Comparison of ENCODE assay signal across 8 cellular contexts in the genomic region with DNA sequence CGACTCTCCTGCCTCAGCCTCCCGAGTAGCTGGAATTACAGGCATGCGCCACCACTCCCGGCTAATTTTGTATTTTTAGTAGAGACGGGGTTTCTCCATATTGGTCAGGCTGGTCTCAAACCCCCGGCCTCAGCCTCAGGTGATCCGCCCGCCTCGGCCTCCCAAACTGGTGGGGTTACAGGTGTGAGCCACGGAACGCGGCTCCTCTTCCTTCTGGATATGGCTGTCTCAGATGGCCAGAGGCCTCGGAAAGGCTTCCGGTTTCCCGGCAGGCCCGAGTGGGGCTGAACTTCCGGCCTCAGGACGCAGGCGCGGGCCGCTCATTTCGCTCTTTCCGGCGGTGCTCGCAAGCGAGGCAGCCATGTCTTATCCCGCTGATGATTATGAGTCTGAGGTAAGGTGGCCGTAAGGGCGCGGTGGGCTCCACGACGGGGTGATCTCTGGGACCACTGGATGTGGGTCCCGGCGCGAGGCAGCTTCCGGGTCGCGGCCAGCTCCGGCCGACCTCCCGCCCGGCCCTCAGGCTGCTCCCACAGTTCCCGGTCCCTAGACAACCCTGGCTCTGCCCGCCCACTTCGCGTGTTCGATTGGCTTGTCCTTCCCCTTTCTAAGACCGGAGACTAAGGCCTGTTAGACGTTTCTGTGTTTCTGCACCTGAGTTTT. TPM values are rescaled to one million over a fixed set of nuclear protein-coding genes. Genes with fewer than 3 reads are reported as not detected.
DNase-seq lines count a peak whose midpoint lies in the region; ATAC-seq, FAIRE-seq and TF ChIP-seq lines count a peak whose summit lies in the region.

A gene (plus strand): TSS at position 331 of the 663 bp plus-strand sequence. CDS start 31 bp downstream, at position 362.

- peaks cover 10% of the 10 kb centered on the region for H3K9me3 ChIP-seq in A673 (ENCODE audit: low read depth, low read length, poor library complexity, severe bottlenecking)
- H3K9me3 ChIP-seq in keratinocyte (ENCODE audit: control insufficient read depth, low read depth, low read length): no peaks in the 10 kb centered on the region

- peak; percentile 41 for FAIRE-seq in keratinocyte (lab: Jason Lieb, UNC)

- CTCF ChIA-PET in A673 (lab: Charles Lee): no interaction called here

- H3K27me3 ChIP-seq in A673 (replicated peaks; ENCODE audit: insufficient read depth, low read depth, low read length, poor library complexity) (no peaks in the 10 kb centered on the region), keratinocyte (ENCODE audit: control insufficient read depth, extremely low read depth, insufficient read depth, low read length) (no peaks in the 10 kb centered on the region)

- peak within 1 kb of the TSS; percentile 76 for H3K4me2 ChIP-seq in keratinocyte (ENCODE audit: control insufficient read depth, extremely low read depth, insufficient read depth, low read depth, low read length)

- peaks cover 57% of the 10 kb centered on the region for H3K79me2 ChIP-seq in keratinocyte (ENCODE audit: control insufficient read depth, insufficient read depth, low read length)

- no peaks in the 10 kb centered on the region for H3K9me1 ChIP-seq in keratinocyte (ENCODE audit: control insufficient read depth, extremely low read depth, insufficient read depth, low read length)

- peak within 1 kb of the TSS; percentile 89 for H2AFZ ChIP-seq in keratinocyte (ENCODE audit: control insufficient read depth, low read length)

- POLR2A ChIA-PET in A673 (lab: Charles Lee; ENCODE audit: low non-redundant PET): no interaction called here

- H3K4me1 ChIP-seq in A673 (ENCODE audit: insufficient read depth, low read length, poor library complexity, severe bottlenecking) (peaks cover 9% of the 10 kb centered on the region), keratinocyte (ENCODE audit: control insufficient read depth, extremely low read depth, insufficient read depth, low read length) (peaks cover 12% of the 10 kb centered on the region)

- BruUV-seq in A673 (replicated peaks; lab: Mats Ljungman, UMichigan): no TSS peak

- dilution Hi-C loops in keratinocyte (cut with MboI; ENCODE audit: extremely low pct_ligation_motif_present, low sequenced_read_pairs): no loop called here

- TF ChIP-seq CTCF in A673 (conservative IDR thresholded peaks at IDR 0.05; ENCODE audit: low read depth, low read length) (no peak), keratinocyte (optimal IDR thresholded peaks at IDR 0.05 in 1 of 3, IDR thresholded peaks at IDR 0.05 in 1 of 3, conservative IDR thresholded peaks at IDR 0.05 in 1 of 3; ENCODE audit: extremely low read depth in 1 of 3, insufficient read depth in 2 of 3, low read length in 3 of 3) (no peak)

- H4K20me1 ChIP-seq in keratinocyte (ENCODE audit: control insufficient read depth, extremely low read depth, insufficient read depth, low read length): peaks cover 4% of the 10 kb centered on the region

- intact Hi-C loops in A673 (cut with micrococcal nuclease; ENCODE audit: unreplicated experiment): no loop called here

- ATAC-seq in GM18867 (IDR thresholded peaks at IDR 0.05; ENCODE audit: unreplicated experiment) (peak; percentile 58), HG03159 (IDR thresholded peaks at IDR 0.05; ENCODE audit: unreplicated experiment) (peak; percentile 64)

- peak within 1 kb of the TSS; percentile 83 for H3K9ac ChIP-seq in keratinocyte (ENCODE audit: control insufficient read depth, extremely low read depth, insufficient read depth, low read length)

- H3K4me3 ChIP-seq in A673 (ENCODE audit: low read depth, low read length, poor library complexity, severe bottlenecking) (peak within 1 kb of the TSS; percentile 86), keratinocyte (ENCODE audit: control insufficient read depth in 2 of 3, extremely low read depth in 1 of 3, insufficient read depth in 2 of 3, low read depth in 1 of 3, low read length in 3 of 3) (peak within 1 kb of the TSS; percentile 70 to 85 (median 80))

- DNase-seq in A673 (ENCODE audit: low spot score): peak; percentile 94
- DNase-seq in NCI-H446 treated with DMSO at 0.1 percent for 48 hours (lab: John Stamatoyannopoulos, UW): peak; percentile 75
- DNase-seq in activated CD4-positive, alpha-beta T cell treated with anti-CD3 and anti-CD28 coated beads for 1 hour: peak; percentile 77
- DNase-seq in cerebellum (ENCODE audit: low spot score): peak; percentile 95
- peak; percentile 33 for DNase-seq in keratinocyte (ENCODE audit: low read depth, low spot score)
- DNase-seq in stimulated activated CD4-positive, alpha-beta T cell treated with anti-CD3 and anti-CD28 coated beads, Interleukin-12 subunit alpha, Interleukin-12 subunit beta, amount 100 ng/mL, for 48 hours (ENCODE audit: low read depth in 2 of 3, low spot score in 1 of 3): peak; percentile 82 to 89 (median 84)

- peaks cover 40% of the 10 kb centered on the region for H3K36me3 ChIP-seq in A673 (ENCODE audit: insufficient read depth, low read length, poor library complexity, severe bottlenecking)
- H3K36me3 ChIP-seq in keratinocyte (ENCODE audit: control insufficient read depth in 2 of 2, extremely low read depth in 1 of 2, insufficient read depth in 2 of 2, low read length in 2 of 2): peaks cover 15 to 24% of the 10 kb centered on the region in 2 experiments

- peak within 1 kb of the TSS; percentile 82 for H3K27ac ChIP-seq in A673 (ENCODE audit: low read depth, low read length, poor library complexity, severe bottlenecking)
- H3K27ac ChIP-seq in keratinocyte (ENCODE audit: control insufficient read depth, insufficient read depth, low read length): peak within 1 kb of the TSS; percentile 91

RNA-seq across cellular contexts. Expression of the gene that starts here (rescaled TPM):
- total RNA-seq in A673 (2021) (492 and 528 TPM in 2 replicates), cerebellum (387 TPM)
- 517 to 639 TPM (median 592 TPM) in 3 replicates for polyA plus RNA-seq in keratinocyte
- polyA plus RNA-seq in keratinocyte (2011; ENCODE audit: low read depth): 523 TPM
- polyA plus RNA-seq in keratinocyte (2011; cell fraction: cytosol; rRNA removed): 449 and 696 TPM in 2 replicates
- 232 and 239 TPM in 2 replicates for polyA plus RNA-seq in keratinocyte (2011; cell fraction: nucleus; rRNA removed)
- polyA plus RNA-seq in keratinocyte (2012; ENCODE audit: low replicate concordance): 521 and 631 TPM in 2 replicates
- 346 to 803 TPM (median 729 TPM) in 3 replicates for polyA minus RNA-seq in keratinocyte
- polyA minus RNA-seq in keratinocyte (2011; cell fraction: cytosol; rRNA and poly(A)+ RNA removed): 232 TPM
- polyA minus RNA-seq in keratinocyte (2011; cell fraction: nucleus; rRNA and poly(A)+ RNA removed): 117 and 178 TPM in 2 replicates

Comparison
In these comparisons a context has a peak if more than half of its experiments do, and no peak if none do; other contexts are left out.
1. Peak in every context shown above with its lines: DNase-seq, ATAC-seq, H3K4me3 ChIP-seq and H3K27ac ChIP-seq.
2. DNase-seq: peak in every context shown above with its lines; median percentile 95 in cerebellum; 94 in A673; 84 in stimulated activated CD4-positive, alpha-beta T cell treated with anti-CD3 and anti-CD28 coated beads, Interleukin-12 subunit alpha, Interleukin-12 subunit beta, amount 100 ng/mL, for 48 hours; 77 in activated CD4-positive, alpha-beta T cell treated with anti-CD3 and anti-CD28 coated beads for 1 hour; 75 in NCI-H446 treated with DMSO at 0.1 percent for 48 hours; 33 in keratinocyte.